In genomic region chr21:41726970-41727783, GRCh38 we compare ENCODE assay signal across 11 cellular contexts. TPM values are rescaled to one million over a fixed set of nuclear protein-coding genes. Genes with fewer than 3 reads are reported as not detected.
DNase-seq lines count a peak whose midpoint lies in the region; ATAC-seq and TF ChIP-seq lines count a peak whose summit lies in the region.
"Had no signal": no experiment of that assay in that cellular context is flagged by ENCODE, and none has a peak within 500 bp of the region (broad histone marks: within the 10 kb centered on the region; RNA-seq: fewer than 3 reads in every experiment).

No MANE protein-coding gene starts in this region.

- TF ChIP-seq CTCF in MCF 10A (IDR thresholded peaks at IDR 0.05; ENCODE audit: unreplicated experiment), result no peak

- no peaks in the 10 kb centered on the region for H3K36me3 Mint-ChIP-seq in MCF 10A (ENCODE audit: insufficient read depth, unreplicated experiment)

- no peak for TF ChIP-seq POLR2A in GM18505 (IDR thresholded peaks at IDR 0.05; ENCODE audit: borderline replicate concordance, extremely low read depth, insufficient read depth, insufficient read length)

- WGBS in urinary bladder, result 55% methylated on average over 24 of the region's 24 CpGs

- no TSS peak for BruUV-seq in MCF 10A (replicated peaks; lab: Mats Ljungman, UMichigan)

- POLR2A ChIA-PET in MCF 10A (lab: Yijun Ruan, JAX), result interaction anchor here (0.8 to 3.5 kb wide), 14 partner anchors 10 to 115 kb away, joined by 3 to 13 read pairs (median 4); partner anchors contain the start of gene RIPK4

- H3K9me3 Mint-ChIP-seq in MCF 10A (ENCODE audit: unreplicated experiment), result peaks cover 6% of the 10 kb centered on the region

- H3K4me1 Mint-ChIP-seq in MCF 10A (ENCODE audit: insufficient read depth, unreplicated experiment), result peaks cover 25% of the 10 kb centered on the region

- H3K27ac ChIP-seq in urinary bladder (ENCODE audit: low read depth), result peak overlapping the region; percentile 28
- H3K27ac ChIP-seq: uterus had no signal

- H3K36me3 ChIP-seq in urinary bladder (ENCODE audit: insufficient read depth), result no peaks in the 10 kb centered on the region
- H3K36me3 ChIP-seq: uterus had no signal

- CTCF ChIA-PET in MCF 10A (lab: Yijun Ruan, JAX), result interaction anchor here (0.5 to 2.4 kb wide), 8 partner anchors 8 to 115 kb away, joined by 3 to 16 read pairs (median 4); no protein-coding TSS in a partner anchor

- DNase-seq in NCI-H1417 (lab: John Stamatoyannopoulos, UW) (peak in 2 of 3 experiments; percentile 49 to 64), NCI-H1417 treated with DMSO at 0.1 percent for 48 hours (lab: John Stamatoyannopoulos, UW) (no peak), MCF 10A (ENCODE audit: unreplicated experiment) (peak; percentile 92), left lobe of liver (ENCODE audit: low spot score) (no peak), hippocampal formation (lab: John Stamatoyannopoulos, UW) (no peak)
- no peak for DNase-seq in stimulated activated CD8-positive, alpha-beta memory T cell treated with anti-CD3 and anti-CD28 coated beads, Interleukin-4, amount 100 ng/mL, for 48 hours
- DNase-seq: 8988T, small intestine had no signal

- H3K27me3 Mint-ChIP-seq in MCF 10A (ENCODE audit: insufficient read depth, unreplicated experiment), result no peaks in the 10 kb centered on the region

- no peak overlapping the region for H3K4me3 ChIP-seq in urinary bladder (ENCODE audit: low read depth, low read length)
- H3K4me3 ChIP-seq: uterus had no signal

- H3K4me3 Mint-ChIP-seq in MCF 10A (ENCODE audit: unreplicated experiment), result peak overlapping the region; percentile 55

- peak; percentile 27 for ATAC-seq in left lobe of liver
- no peak for ATAC-seq in GM18505 (IDR thresholded peaks at IDR 0.05; ENCODE audit: unreplicated experiment)

- no peaks in the 10 kb centered on the region for H3K4me1 ChIP-seq in urinary bladder (ENCODE audit: insufficient read depth)
- H3K4me1 ChIP-seq: uterus had no signal

- intact Hi-C loops in MCF 10A (cut with micrococcal nuclease), result loop anchor here (1.0 to 5.0 kb wide), 4 partner anchors 35 to 112 kb away; no protein-coding TSS in a partner anchor

- peak overlapping the region; percentile 84 for H3K27ac Mint-ChIP-seq in MCF 10A (ENCODE audit: low read depth, unreplicated experiment)

RNA-seq across cellular contexts. Expression of gene RIPK4, which starts 39.7 kb away (rescaled TPM):
- total RNA-seq in MCF 10A (2022), result 14.0 and 22.3 TPM in 2 replicates
- total RNA-seq in left lobe of liver, result 8.2 TPM
- 8.8 TPM for total RNA-seq in urinary bladder
- polyA plus RNA-seq in urinary bladder, result 2.7 TPM

Comparison
In these comparisons a context has a peak if more than half of its experiments do, and no peak if none do; other contexts are left out.
1. DNase-seq: peak in NCI-H1417 (2 of 3) and MCF 10A (single experiment); none in NCI-H1417 treated with DMSO at 0.1 percent for 48 hours (single experiment), left lobe of liver (single experiment), stimulated activated CD8-positive, alpha-beta memory T cell treated with anti-CD3 and anti-CD28 coated beads, Interleukin-4, amount 100 ng/mL, for 48 hours (single experiment) and hippocampal formation (0 of 2).